In genomic region chr11:8392166-8392565, GRCh38 we compare ENCODE assay signal across 26 cellular contexts.
"Had no signal": no experiment of that assay in that cellular context is flagged by ENCODE, and none has a peak within 500 bp of the region (broad histone marks: within the 10 kb centered on the region; RNA-seq: fewer than 3 reads in every experiment).

No MANE protein-coding gene starts in this region.

- H3K27ac ChIP-seq: adrenal gland, body of pancreas, breast epithelium, SJCRH30 had no signal

- H3K27me3 ChIP-seq: adrenal gland, body of pancreas, breast epithelium, SJCRH30 had no signal

- H3K4me1 ChIP-seq: breast epithelium had no signal

- FAIRE-seq: astrocyte, TTC549 had no signal

- H3K36me3 ChIP-seq: adrenal gland, breast epithelium, SJCRH30 had no signal

- DNase-seq: activated CD4-positive, alpha-beta memory T cell treated with anti-CD3 and anti-CD28 coated beads for 36 hours; activated CD4-positive, alpha-beta T cell treated with anti-CD3 and anti-CD28 coated beads for 36 hours; activated CD4-positive, alpha-beta T cell treated with anti-CD3 and anti-CD28 coated beads, Interleukin-2, amount 10 ng/mL, durations not matched to agents 7 days and 5 days; activated CD8-positive, alpha-beta memory T cell treated with anti-CD3 and anti-CD28 coated beads, Interleukin-2, amount 50 U/mL, for 4 hours; activated gamma-delta T cell treated with Interleukin-2 at 50 U/mL for 16 hours; activated naive CD4-positive, alpha-beta T cell treated with anti-CD3 and anti-CD28 coated beads for 36 hours; activated T-cell treated with anti-CD3 and anti-CD28 coated beads for 4 hours; activated T-cell treated with anti-CD3 and anti-CD28 coated beads, Interleukin-2, amount 50 U/mL, for 4 hours; adrenal gland; body of pancreas; Karpas-422; KBM-7; NCI-H1105; NCI-H1417 treated with DMSO at 0.1 percent for 48 hours; NCI-H187 treated with DMSO at 0.1 percent for 48 hours; NCI-H2081 treated with DMSO at 0.1 percent for 48 hours; NCI-H345; NCI-H510A; NCI-H526 treated with DMSO at 0.1 percent for 48 hours; NCI-H774; SHP77; SJCRH30; SK-N-SH had no signal

- H3K4me2 ChIP-seq: SK-N-SH had no signal

- H3K9ac ChIP-seq: SK-N-SH had no signal

- H3K4me3 ChIP-seq: adrenal gland, body of pancreas, breast epithelium, SJCRH30 had no signal
